ENCODE assay signal across 21 cellular contexts in the genomic region with DNA sequence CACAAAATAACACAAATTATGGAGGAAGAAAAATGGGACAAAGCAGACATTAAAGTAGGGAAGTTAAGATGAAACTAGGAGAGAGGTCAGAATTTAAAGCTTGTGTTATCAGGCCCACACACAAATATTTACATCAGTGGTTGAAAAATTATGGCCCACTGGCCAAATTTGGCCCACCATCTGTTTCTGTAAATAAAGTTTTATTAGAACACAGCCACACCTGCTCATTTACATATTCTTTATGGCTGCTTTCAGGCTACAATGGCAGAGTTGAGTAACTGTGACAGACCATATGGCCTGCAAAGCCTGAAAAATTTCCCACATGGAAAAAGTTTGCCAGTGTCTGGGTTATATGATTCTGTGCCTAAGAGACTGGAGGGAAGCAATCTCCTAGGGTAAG. TPM values are rescaled to one million over a fixed set of nuclear protein-coding genes. Genes with fewer than 3 reads are reported as not detected.
DNase-seq lines count a peak whose midpoint lies in the region; ATAC-seq, FAIRE-seq and TF ChIP-seq lines count a peak whose summit lies in the region.
"Had no signal": no experiment of that assay in that cellular context is flagged by ENCODE, and none has a peak within 500 bp of the region (broad histone marks: within the 10 kb centered on the region; RNA-seq: fewer than 3 reads in every experiment).

No MANE protein-coding gene starts in this region.

- H3K9me1 ChIP-seq in K562 (ENCODE audit: control insufficient read depth, insufficient read depth, low read length) = no peaks in the 10 kb centered on the region

- H3K9me3 ChIP-seq in Caco-2 (no peaks in the 10 kb centered on the region), K562 (replicated peaks; ENCODE audit: control insufficient read depth, insufficient read depth, low read depth, low read length) (no peaks in the 10 kb centered on the region), sigmoid colon (no peaks in the 10 kb centered on the region)
- H3K9me3 ChIP-seq: HAP-1, SJCRH30 had no signal

- TF ChIP-seq EP300 in K562 (IDR thresholded peaks at IDR 0.05; ENCODE audit: low read length) = no peak
- TF ChIP-seq EP300 in sigmoid colon (IDR thresholded peaks at IDR 0.05) = no peak

- H3K9me3 Mint-ChIP-seq in Caco-2 (ENCODE audit: unreplicated experiment) = no peaks in the 10 kb centered on the region
- H3K9me3 Mint-ChIP-seq: CD14-positive monocyte had no signal

- no peaks in the 10 kb centered on the region; the same call in 2 of the 3 replicates for H3K79me2 ChIP-seq in K562 (ENCODE audit: control insufficient read depth, insufficient read depth, low read length)

- H3K27ac Mint-ChIP-seq in Caco-2 (ENCODE audit: unreplicated experiment) = peak overlapping the region; percentile 67
- H3K27ac Mint-ChIP-seq: CD14-positive monocyte had no signal

- H3K27ac ChIP-seq in K562 (ENCODE audit: extremely low read depth, low read depth, low read length) (peak overlapping the region; percentile 69; the same call in 1 of the 3 replicates), sigmoid colon (no peak overlapping the region)
- H3K27ac ChIP-seq: HL-60, SJCRH30 had no signal

- TF ChIP-seq POLR2A in K562 (conservative IDR thresholded peaks at IDR 0.05) = no peak
- TF ChIP-seq POLR2A in sigmoid colon (IDR thresholded peaks at IDR 0.05) = no peak

- peaks cover 74% of the 10 kb centered on the region for H3K36me3 Mint-ChIP-seq in Caco-2 (ENCODE audit: insufficient read depth, unreplicated experiment)
- H3K36me3 Mint-ChIP-seq: CD14-positive monocyte had no signal

- H3K27me3 ChIP-seq in Caco-2 (replicated peaks; ENCODE audit: control insufficient read depth, insufficient read depth, low read length) (no peaks in the 10 kb centered on the region), K562 (ENCODE audit: control insufficient read depth in 2 of 2, insufficient read depth in 2 of 2, low read length in 2 of 2) (no peaks in the 10 kb centered on the region), sigmoid colon (no peaks in the 10 kb centered on the region)
- H3K27me3 ChIP-seq: SJCRH30 had no signal

- intact Hi-C loops in Caco-2 (cut with micrococcal nuclease; ENCODE audit: unreplicated experiment) = no loop called here
- intact Hi-C loops in K562 (cut with micrococcal nuclease) = loop anchor here (2.0 to 5.0 kb wide), 3 partner anchors 15 to 324 kb away; no protein-coding TSS in a partner anchor
- intact Hi-C loops in sigmoid colon (cut with DNase I) = loop anchor here (10.0 kb wide), 1 partner anchor 47 kb away; a partner anchor contains a TSS

- no TSS peak for BruUV-seq in Caco-2 (replicated peaks; lab: Mats Ljungman, UMichigan)
- BruUV-seq in K562 (replicated peaks; lab: Mats Ljungman, UMichigan) = no TSS peak

- TF ChIP-seq CTCF in Caco-2 (IDR thresholded peaks at IDR 0.05; ENCODE audit: insufficient read depth in 1 of 2, low read depth in 1 of 2, low read length in 1 of 2, severe bottlenecking in 1 of 2, unreplicated experiment in 1 of 2) (no peak), K562 (IDR thresholded peaks at IDR 0.05 in 2 of 3, conservative IDR thresholded peaks at IDR 0.05 in 1 of 3; ENCODE audit: insufficient read depth in 2 of 3, low read depth in 1 of 3, low read length in 3 of 3) (no peak), sigmoid colon (IDR thresholded peaks at IDR 0.05) (no peak)

- ATAC-seq in K562 = no peak
- ATAC-seq: Panc1 had no signal

- H3K4me3 Mint-ChIP-seq in Caco-2 (ENCODE audit: unreplicated experiment) = no peak overlapping the region
- H3K4me3 Mint-ChIP-seq: CD14-positive monocyte had no signal

- H2AFZ ChIP-seq in K562 (ENCODE audit: low read depth, low read length) = peak overlapping the region; percentile 30; the same call in 1 of the 2 replicates

- H4K20me1 ChIP-seq in K562 (replicated peaks; ENCODE audit: control insufficient read depth, insufficient read depth, low read length) = no peaks in the 10 kb centered on the region

- H3K4me1 ChIP-seq in Caco-2 (peaks cover 90% of the 10 kb centered on the region), K562 (replicated peaks in 1 of 2; ENCODE audit: control insufficient read depth in 2 of 2, insufficient read depth in 2 of 2, low read length in 2 of 2) (peaks cover 37 to 67% of the 10 kb centered on the region in 2 experiments), sigmoid colon (peaks cover 0 to 31% (median 22%) of the 10 kb centered on the region in 4 donors)
- H3K4me1 ChIP-seq: HAP-1, SJCRH30 had no signal

- POLR2A ChIA-PET in Caco-2 (lab: Charles Lee) (no interaction called here), K562 (lab: Yijun Ruan, JAX) (interaction anchor here (0.8 to 3.9 kb wide), 3 partner anchors 14 to 37 kb away, joined by 3 to 15 read pairs (median 3); no protein-coding TSS in a partner anchor)

- no peak for TF ChIP-seq RAD21 in K562 (CRISPR knock-in tag; conservative IDR thresholded peaks at IDR 0.05 in 1 of 2, IDR thresholded peaks at IDR 0.05 in 1 of 2)

- peak overlapping the region in 1 of 2 experiments; percentile 52; a peak in 1 of 4 replicates for H3K9ac ChIP-seq in K562 (ENCODE audit: insufficient read depth in 1 of 2, low read depth in 2 of 2, low read length in 2 of 2)

- H3K4me1 Mint-ChIP-seq in Caco-2 (ENCODE audit: low read depth, unreplicated experiment) = peaks cover 66% of the 10 kb centered on the region

- no peaks in the 10 kb centered on the region for H3K36me3 ChIP-seq in Caco-2 (ENCODE audit: control insufficient read depth, insufficient read depth, low read length)
- no peaks in the 10 kb centered on the region; the same call in 2 of the 3 replicates for H3K36me3 ChIP-seq in K562 (ENCODE audit: control insufficient read depth, insufficient read depth, low read length)
- H3K36me3 ChIP-seq in sigmoid colon = peaks cover 0 to 11% (median 0%) of the 10 kb centered on the region in 4 donors
- H3K36me3 ChIP-seq: HAP-1, SJCRH30 had no signal

- H3K27me3 Mint-ChIP-seq in Caco-2 (ENCODE audit: insufficient read depth, unreplicated experiment) = no peaks in the 10 kb centered on the region

- H3K4me3 ChIP-seq in Caco-2 (ENCODE audit: low read depth, low read length) (no peak overlapping the region), K562 (no peak overlapping the region), sigmoid colon (no peak overlapping the region)
- H3K4me3 ChIP-seq: HAP-1, SJCRH30 had no signal

- FAIRE-seq in K562 (lab: Jason Lieb, UNC) = peak; percentile 15
- FAIRE-seq: G401.6 had no signal

- CTCF ChIA-PET in Caco-2 (lab: Charles Lee) = no interaction called here
- CTCF ChIA-PET in K562 (lab: Yijun Ruan, JAX; ENCODE audit: low intra/inter-chr PET ratio) = no interaction called here

- in situ Hi-C loops in K562 (cut with MboI) = no loop called here

- H3K4me2 ChIP-seq in K562 (ENCODE audit: insufficient read depth, low read length) = no peak overlapping the region

- DNase-seq in Caco-2 (no peak), NCI-H2171 treated with DMSO at 0.1 percent for 48 hours (lab: John Stamatoyannopoulos, UW) (peak; percentile 55), K562 (ENCODE audit: extremely low read depth in 1 of 4, low spot score in 3 of 4) (no peak), sigmoid colon (peak; percentile 4), NCI-H526 treated with DMSO at 0.1 percent for 48 hours (lab: John Stamatoyannopoulos, UW) (no peak), foreskin melanocyte (no peak)
- no peak for DNase-seq in activated naive CD4-positive, alpha-beta T cell treated with anti-CD3 and anti-CD28 coated beads, Interleukin-2, amount 50 U/mL, for 16 hours
- DNase-seq: IMR-90, Kasumi-1, MM.1S, NCI-H1092 treated with DMSO at 0.1 percent for 48 hours, NCI-H146, NCI-H2081, NCI-H524, SJCRH30 had no signal

TF ChIP-seq in K562, 482 proteins besides CTCF, POLR2A, EP300 and RAD21 (continues in another document):
- TF ChIP-seq MAFK (IDR thresholded peaks at IDR 0.05; ENCODE audit: low read length) (no peak), CHCHD3 (CRISPR knock-in tag; IDR thresholded peaks at IDR 0.05) (no peak), DACH1 (IDR thresholded peaks at IDR 0.05; ENCODE audit: partially characterized antibody) (no peak), RBM22 (IDR thresholded peaks at IDR 0.05; ENCODE audit: low read depth, low read length, poor library complexity, severe bottlenecking) (no peak), CBFA2T3 (IDR thresholded peaks at IDR 0.05) (0 out of 2 replicates have a peak, but pooled peaks have one; percentile 17), ZBED1 (IDR thresholded peaks at IDR 0.05) (no peak), NUFIP1 (IDR thresholded peaks at IDR 0.05; ENCODE audit: partially characterized antibody) (no peak), HDAC1 (IDR thresholded peaks at IDR 0.05) (no peak), TCF3 (CRISPR knock-in tag; IDR thresholded peaks at IDR 0.05) (peak; percentile 47)

RNA-seq across cellular contexts. Expression of a gene that starts 49.0 kb away (rescaled TPM):
- total RNA-seq in Caco-2 (2022) (44.9 and 45.5 TPM in 2 replicates), K562 (2014; rRNA removed) (4.0 TPM in 2 replicates), K562 (2014; rRNA removed; fragmentation: Illumina TruSeq; extraction: Trizol) (1.6 and 1.9 TPM in 2 replicates), K562 (2015; rRNA removed; fragmentation: Illumina TruSeq; extraction: Trizol) (1.1 and 1.2 TPM in 2 replicates), K562 (2021) (7.3 and 8.7 TPM in 2 replicates), sigmoid colon (10 to 100 TPM in 2 of 4 donors, 1 to 10 TPM in 2; 8.1 to 16.9 (median 10.7) TPM)
- 37.5 and 58.5 TPM in 2 replicates for total RNA-seq in K562 (2011; cell fraction: chromatin; rRNA removed; ENCODE audit: low replicate concordance)
- total RNA-seq in K562 (2011; cell fraction: nucleolus; rRNA removed) = 38.7 and 44.9 TPM in 2 replicates
- total RNA-seq in K562 (2011; cell fraction: nucleoplasm; rRNA removed) = 41.6 and 49.3 TPM in 2 replicates
- polyA plus RNA-seq in K562 (2011; rRNA removed) (2.1 and 3.2 TPM in 2 replicates), K562 (2014; fragmentation: Illumina TruSeq; extraction: Trizol) (4.1 and 5.4 TPM in 2 replicates), K562 (2014; fragmentation: Nextera tagmentation; extraction: Ambion mirVana) (under 1 TPM; 0.30 to 0.32 TPM), K562 (2014; rRNA removed) (2.5 and 4.7 TPM in 2 replicates), sigmoid colon (10 to 100 TPM; 12.0 to 18.7 (median 13.9) TPM)
- polyA plus RNA-seq in K562 (2011; cell fraction: cytosol; rRNA removed) = 3.3 and 3.5 TPM in 2 replicates
- 7.3 and 12.9 TPM in 2 replicates for polyA plus RNA-seq in K562 (2011; cell fraction: nucleus; rRNA removed)
- polyA plus RNA-seq in K562 (2012) = 3.6 and 8.0 TPM in 2 replicates
- polyA minus RNA-seq in K562 (2011; rRNA and poly(A)+ RNA removed) = 6.7 and 10.2 TPM in 2 replicates
- polyA minus RNA-seq in K562 (2011; cell fraction: cytosol; rRNA and poly(A)+ RNA removed) = 5.6 and 7.4 TPM in 2 replicates
- polyA minus RNA-seq in K562 (2011; cell fraction: nucleus; rRNA and poly(A)+ RNA removed) = 13.2 and 15.6 TPM in 2 replicates
- polyA plus RNA-seq: AG04450, CD14-positive monocyte had no signal

Comparison
In these comparisons a context has a peak if more than half of its experiments do, and no peak if none do; other contexts are left out.
1. DNase-seq: peak in NCI-H2171 treated with DMSO at 0.1 percent for 48 hours (single experiment) and sigmoid colon (single experiment); none in Caco-2 (0 of 2), K562 (0 of 4), activated naive CD4-positive, alpha-beta T cell treated with anti-CD3 and anti-CD28 coated beads, Interleukin-2, amount 50 U/mL, for 16 hours (single experiment), NCI-H526 treated with DMSO at 0.1 percent for 48 hours (single experiment) and foreskin melanocyte (single experiment).